22 cellular contexts compared by ENCODE assay signal in the genomic region with DNA sequence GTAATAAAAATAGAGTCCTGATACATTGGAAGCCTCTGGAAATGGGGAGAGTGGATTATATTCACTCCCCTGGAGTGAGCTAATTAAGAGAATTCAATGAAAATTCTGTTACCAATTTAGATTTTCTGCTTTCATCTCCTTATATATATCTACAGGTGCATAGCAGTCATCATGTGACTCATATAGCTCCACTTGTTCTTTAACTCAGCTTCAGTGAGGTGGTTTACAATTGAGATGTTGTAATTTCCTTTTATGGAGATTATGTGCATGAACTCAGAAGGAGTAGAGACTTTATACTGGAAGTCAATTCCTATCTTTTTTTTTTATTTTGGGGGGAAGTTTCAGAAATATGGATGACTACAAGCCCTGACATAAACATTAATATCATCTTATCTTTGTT.
"Had no signal": no experiment of that assay in that cellular context is flagged by ENCODE, and none has a peak within 500 bp of the region (broad histone marks: within the 10 kb centered on the region; RNA-seq: fewer than 3 reads in every experiment).

No MANE protein-coding gene starts in this region.

- H3K36me3 Mint-ChIP-seq: activated naive CD4-positive, alpha-beta T cell treated with anti-CD3 and anti-CD28 coated beads, Interleukin-2, amount 10 ng/mL, durations not matched to agents 7 days and 5 days; brain had no signal

- H3K27ac Mint-ChIP-seq: activated CD8-positive, alpha-beta T cell treated with anti-CD3 and anti-CD28 coated beads for 36 hours; activated naive CD4-positive, alpha-beta T cell treated with anti-CD3 and anti-CD28 coated beads, Interleukin-2, amount 10 ng/mL, durations not matched to agents 7 days and 5 days; activated naive CD4-positive, alpha-beta T cell treated with anti-CD3 and anti-CD28 coated beads, Interleukin-2, amount 50 U/mL, for 72 hours; activated naive CD8-positive, alpha-beta T cell treated with anti-CD3 and anti-CD28 coated beads, Interleukin-2, amount 10 ng/mL, durations not matched to agents 7 days and 5 days; brain; dendritic cell treated with granulocyte-macrophage colony-stimulating factor and Interleukin-4, amounts not matched to agents 40 ng/mL and 50 ng/mL, for 4 days; T-helper 17 cell had no signal

- DNase-seq: activated CD4-positive, alpha-beta T cell treated with anti-CD3 and anti-CD28 coated beads for 4 hours; activated CD4-positive, alpha-beta T cell treated with anti-CD3 and anti-CD28 coated beads, Interleukin-2, amount 50 U/mL, for 1 hour; activated CD4-positive, alpha-beta T cell treated with anti-CD3 and anti-CD28 coated beads, Interleukin-2, amount 50 U/mL, for 48 hours; activated CD4-positive, CD25-positive, alpha-beta regulatory T cell; activated CD4-positive, CD25-positive, alpha-beta regulatory T cell treated with anti-CD3 and anti-CD28 coated beads, Interleukin-2, amount 50 U/mL, for 72 hours; activated CD8-positive, alpha-beta memory T cell treated with anti-CD3 and anti-CD28 coated beads for 24 hours; activated CD8-positive, alpha-beta T cell treated with anti-CD3 and anti-CD28 coated beads for 36 hours; activated gamma-delta T cell; activated naive CD4-positive, alpha-beta T cell; activated naive CD4-positive, alpha-beta T cell treated with anti-CD3 and anti-CD28 coated beads, Interleukin-2, amount 10 ng/mL, durations not matched to agents 7 days and 5 days; activated naive CD8-positive, alpha-beta T cell treated with anti-CD3 and anti-CD28 coated beads, Interleukin-2, amount 10 ng/mL, durations not matched to agents 7 days and 5 days; activated T-cell treated with anti-CD3 and anti-CD28 coated beads, Interleukin-2, amount 50 U/mL, for 48 hours; dorsolateral prefrontal cortex; effector memory CD4-positive, alpha-beta T cell; foreskin fibroblast; heart left ventricle; T-helper 1 cell; T-helper 17 cell had no signal

- H3K4me1 Mint-ChIP-seq: activated naive CD4-positive, alpha-beta T cell treated with anti-CD3 and anti-CD28 coated beads, Interleukin-2, amount 10 ng/mL, durations not matched to agents 7 days and 5 days; activated naive CD8-positive, alpha-beta T cell treated with anti-CD3 and anti-CD28 coated beads, Interleukin-2, amount 10 ng/mL, durations not matched to agents 7 days and 5 days; brain; central memory CD8-positive, alpha-beta T cell; T-helper 17 cell had no signal

- ATAC-seq: activated CD8-positive, alpha-beta T cell treated with anti-CD3 and anti-CD28 coated beads for 36 hours; heart left ventricle; T-helper 17 cell had no signal

- H3K27me3 Mint-ChIP-seq: activated CD8-positive, alpha-beta T cell treated with anti-CD3 and anti-CD28 coated beads for 36 hours; activated naive CD8-positive, alpha-beta T cell treated with anti-CD3 and anti-CD28 coated beads, Interleukin-2, amount 10 ng/mL, durations not matched to agents 7 days and 5 days had no signal

- H3K4me3 Mint-ChIP-seq: activated CD8-positive, alpha-beta T cell treated with anti-CD3 and anti-CD28 coated beads for 36 hours; activated naive CD4-positive, alpha-beta T cell treated with anti-CD3 and anti-CD28 coated beads, Interleukin-2, amount 10 ng/mL, durations not matched to agents 7 days and 5 days; activated naive CD8-positive, alpha-beta T cell treated with anti-CD3 and anti-CD28 coated beads, Interleukin-2, amount 10 ng/mL, durations not matched to agents 7 days and 5 days; brain; central memory CD8-positive, alpha-beta T cell; dendritic cell treated with granulocyte-macrophage colony-stimulating factor and Interleukin-4, amounts not matched to agents 40 ng/mL and 50 ng/mL, for 4 days; T-helper 17 cell had no signal
